Comparison of ENCODE assay signal across 1 cellular context in genomic region chr1:8136766-8137165, GRCh38.
TF ChIP-seq lines count a peak whose summit lies in the region.

No MANE protein-coding gene starts in this region.

TF ChIP-seq in A549, 52 proteins besides CTCF, POLR2A, EP300 and RAD21 (continued from another document):
- TF ChIP-seq HMGXB4 (CRISPR knock-in tag; IDR thresholded peaks at IDR 0.05; ENCODE audit: borderline replicate concordance) (no peak), HOXB5 (CRISPR knock-in tag; IDR thresholded peaks at IDR 0.05) (no peak)
TF ChIP-seq in A549: peak in this region for 0.
